1 cellular context compared by ENCODE assay signal in the genomic region with DNA sequence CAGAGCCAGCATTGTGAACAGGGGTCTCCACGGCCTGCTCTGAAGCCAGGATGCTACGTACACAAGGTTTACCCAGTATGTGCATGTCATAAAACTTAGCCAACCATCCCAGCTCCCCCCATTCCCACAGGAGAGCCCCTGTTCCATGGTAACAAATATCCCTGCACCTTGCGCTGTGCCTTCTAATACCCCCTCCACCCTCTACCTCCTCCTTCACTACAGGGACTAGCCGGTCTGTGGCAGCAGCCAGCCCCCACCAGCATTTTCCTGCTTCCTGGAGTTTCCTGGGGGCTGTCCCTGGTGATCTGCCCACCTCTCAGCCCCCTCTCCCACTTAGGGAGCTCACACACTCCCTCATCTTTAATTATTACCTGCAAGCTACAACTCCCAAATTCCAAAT.
A peak's percentile ranks its signal among the peaks of the same experiment; 100 is the strongest.
TF ChIP-seq lines count a peak whose summit lies in the region.

No MANE protein-coding gene starts in this region.

TF ChIP-seq in HEK293, 187 proteins besides CTCF, POLR2A, EP300 and RAD21 (continued from another document):
- TF ChIP-seq, protein P1, sequence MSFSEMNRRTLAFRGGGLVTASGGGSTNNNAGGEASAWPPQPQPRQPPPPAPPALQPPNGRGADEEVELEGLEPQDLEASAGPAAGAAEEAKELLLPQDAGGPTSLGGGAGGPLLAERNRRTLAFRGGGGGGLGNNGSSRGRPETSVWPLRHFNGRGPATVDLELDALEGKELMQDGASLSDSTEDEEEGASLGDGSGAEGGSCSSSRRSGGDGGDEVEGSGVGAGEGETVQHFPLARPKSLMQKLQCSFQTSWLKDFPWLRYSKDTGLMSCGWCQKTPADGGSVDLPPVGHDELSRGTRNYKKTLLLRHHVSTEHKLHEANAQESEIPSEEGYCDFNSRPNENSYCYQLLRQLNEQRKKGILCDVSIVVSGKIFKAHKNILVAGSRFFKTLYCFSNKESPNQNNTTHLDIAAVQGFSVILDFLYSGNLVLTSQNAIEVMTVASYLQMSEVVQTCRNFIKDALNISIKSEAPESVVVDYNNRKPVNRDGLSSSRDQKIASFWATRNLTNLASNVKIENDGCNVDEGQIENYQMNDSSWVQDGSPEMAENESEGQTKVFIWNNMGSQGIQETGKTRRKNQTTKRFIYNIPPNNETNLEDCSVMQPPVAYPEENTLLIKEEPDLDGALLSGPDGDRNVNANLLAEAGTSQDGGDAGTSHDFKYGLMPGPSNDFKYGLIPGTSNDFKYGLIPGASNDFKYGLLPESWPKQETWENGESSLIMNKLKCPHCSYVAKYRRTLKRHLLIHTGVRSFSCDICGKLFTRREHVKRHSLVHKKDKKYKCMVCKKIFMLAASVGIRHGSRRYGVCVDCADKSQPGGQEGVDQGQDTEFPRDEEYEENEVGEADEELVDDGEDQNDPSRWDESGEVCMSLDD (tag by site-specific recombination; IDR thresholded peaks at IDR 0.05): no peak
- TF ChIP-seq ZNF341 (tag by site-specific recombination; IDR thresholded peaks at IDR 0.05; ENCODE audit: low read depth) (peak; percentile 63; the same call in 1 of the 2 replicates), ZNF701 (tag by site-specific recombination; IDR thresholded peaks at IDR 0.05) (no peak)
TF ChIP-seq in HEK293: peak in this region for 1.
